ENCODE assay signal across 16 cellular contexts in genomic region chr18:24114924-24115549, GRCh38. TPM values are rescaled to one million over a fixed set of nuclear protein-coding genes. Genes with fewer than 3 reads are reported as not detected.
DNase-seq lines count a peak whose midpoint lies in the region; ATAC-seq and TF ChIP-seq lines count a peak whose summit lies in the region.
"Had no signal": no experiment of that assay in that cellular context is flagged by ENCODE, and none has a peak within 500 bp of the region (broad histone marks: within the 10 kb centered on the region; RNA-seq: fewer than 3 reads in every experiment).

No MANE protein-coding gene starts in this region.

- H3K9me3 Mint-ChIP-seq in CD4-positive, alpha-beta memory T cell: no peaks in the 10 kb centered on the region
- H3K9me3 Mint-ChIP-seq in T-cell: no peaks in the 10 kb centered on the region
- H3K9me3 Mint-ChIP-seq in dendritic cell treated with granulocyte-macrophage colony-stimulating factor and Interleukin-4, amounts not matched to agents 40 ng/mL and 50 ng/mL, for 4 days: no peaks in the 10 kb centered on the region
- no peaks in the 10 kb centered on the region for H3K9me3 Mint-ChIP-seq in natural killer cell treated with Interleukin-12 subunit alpha and Interleukin-12 subunit beta and Interleukin-15 and Interleukin-18, amount 100 ng/mL, for 72 hours
- H3K9me3 Mint-ChIP-seq in HFFc6: no peaks in the 10 kb centered on the region

- TF ChIP-seq CTCF in HFFc6 (IDR thresholded peaks at IDR 0.05): no peak

- H3K36me3 ChIP-seq in CD4-positive, alpha-beta memory T cell (ENCODE audit: insufficient read depth, low read length): peaks cover 36% of the 10 kb centered on the region
- H3K36me3 ChIP-seq: pancreas, upper lobe of right lung had no signal

- no peaks in the 10 kb centered on the region for H3K9me3 ChIP-seq in CD4-positive, alpha-beta memory T cell (ENCODE audit: control insufficient read depth in 1 of 2, low read length in 2 of 2)
- H3K9me3 ChIP-seq: pancreas, sigmoid colon, upper lobe of right lung had no signal

- H3K27ac ChIP-seq in CD4-positive, alpha-beta memory T cell (ENCODE audit: low read depth, low read length): no peak overlapping the region
- H3K27ac ChIP-seq: sigmoid colon, upper lobe of right lung had no signal

- intact Hi-C loops in CD4-positive, alpha-beta memory T cell (cut with micrococcal nuclease): no loop called here
- intact Hi-C loops in dendritic cell treated with granulocyte-macrophage colony-stimulating factor and Interleukin-4, amounts not matched to agents 40 ng/mL and 50 ng/mL, for 4 days (cut with micrococcal nuclease): loop anchor here (5.0 kb wide), 2 partner anchors 98 to 493 kb away; no protein-coding TSS in a partner anchor

- ATAC-seq in T-cell (replicated peaks in 1 of 4): no peak
- peak; percentile 85 to 88 for ATAC-seq in natural killer cell treated with Interleukin-12 subunit alpha and Interleukin-12 subunit beta and Interleukin-15 and Interleukin-18, amount 100 ng/mL, for 72 hours
- ATAC-seq: pancreas, upper lobe of right lung had no signal

- peak overlapping the region; percentile 37 to 90 (median 75) for H3K27ac Mint-ChIP-seq in CD4-positive, alpha-beta memory T cell
- H3K27ac Mint-ChIP-seq in T-cell (peak overlapping the region; percentile 79 to 84), HFFc6 (no peak overlapping the region)
- peak overlapping the region; percentile 73 for H3K27ac Mint-ChIP-seq in dendritic cell treated with granulocyte-macrophage colony-stimulating factor and Interleukin-4, amounts not matched to agents 40 ng/mL and 50 ng/mL, for 4 days
- peak overlapping the region; percentile 65 to 90 for H3K27ac Mint-ChIP-seq in natural killer cell treated with Interleukin-12 subunit alpha and Interleukin-12 subunit beta and Interleukin-15 and Interleukin-18, amount 100 ng/mL, for 72 hours

- DNase-seq in CD4-positive, alpha-beta memory T cell: no peak
- DNase-seq in T-cell (no peak), HFFc6 (no peak), DMS114 treated with DMSO at 0.1 percent for 48 hours (lab: John Stamatoyannopoulos, UW; ENCODE audit: unreplicated experiment) (no peak), NCI-H1105 treated with DMSO at 0.1 percent for 48 hours (lab: John Stamatoyannopoulos, UW) (no peak)
- DNase-seq in natural killer cell treated with Interleukin-12 subunit alpha and Interleukin-12 subunit beta and Interleukin-15 and Interleukin-18, amount 100 ng/mL, for 72 hours (ENCODE audit: low spot score): peak; percentile 64
- DNase-seq: activated CD4-positive, alpha-beta T cell treated with anti-CD3 and anti-CD28 coated beads, Interleukin-2, amount 50 U/mL, for 1 hour; effector memory CD4-positive, alpha-beta T cell; H7; NCI-H2107; NCI-H69; pancreas; sigmoid colon; stimulated activated CD4-positive, alpha-beta T cell treated with anti-CD3 and anti-CD28 coated beads, Interleukin-1b, Interleukin-23, amount 100 ng/mL, for 48 hours; upper lobe of right lung had no signal

- peaks cover 20 to 53% (median 37%) of the 10 kb centered on the region in 4 donors for H3K4me1 Mint-ChIP-seq in CD4-positive, alpha-beta memory T cell
- H3K4me1 Mint-ChIP-seq in T-cell (peaks cover 41 to 48% (median 46%) of the 10 kb centered on the region in 3 donors), HFFc6 (ENCODE audit: low read depth) (peaks cover 10% of the 10 kb centered on the region)
- peaks cover 10% of the 10 kb centered on the region for H3K4me1 Mint-ChIP-seq in dendritic cell treated with granulocyte-macrophage colony-stimulating factor and Interleukin-4, amounts not matched to agents 40 ng/mL and 50 ng/mL, for 4 days (ENCODE audit: low read depth)
- H3K4me1 Mint-ChIP-seq in natural killer cell treated with Interleukin-12 subunit alpha and Interleukin-12 subunit beta and Interleukin-15 and Interleukin-18, amount 100 ng/mL, for 72 hours (ENCODE audit: low read depth in 2 of 2): peaks cover 41 to 48% of the 10 kb centered on the region in 2 donors

- no peak overlapping the region for H3K4me3 ChIP-seq in CD4-positive, alpha-beta memory T cell (ENCODE audit: low read length in 2 of 2)
- H3K4me3 ChIP-seq: sigmoid colon, upper lobe of right lung had no signal

- CTCF ChIA-PET in CD4-positive, alpha-beta memory T cell (lab: Charles Lee; ENCODE audit: partially characterized antibody): interaction anchor here (1.0 to 3.4 kb wide), 7 partner anchors 21 to 492 kb away, joined by 3 to 14 read pairs (median 4); no protein-coding TSS in a partner anchor
- CTCF ChIA-PET in T-cell (lab: Charles Lee): interaction anchor here (0.5 to 1.6 kb wide), 5 partner anchors 10 to 772 kb away, joined by 3 read pairs; no protein-coding TSS in a partner anchor

- H3K4me3 Mint-ChIP-seq in CD4-positive, alpha-beta memory T cell: no peak overlapping the region
- no peak overlapping the region for H3K4me3 Mint-ChIP-seq in T-cell
- peak overlapping the region; percentile 31 for H3K4me3 Mint-ChIP-seq in dendritic cell treated with granulocyte-macrophage colony-stimulating factor and Interleukin-4, amounts not matched to agents 40 ng/mL and 50 ng/mL, for 4 days
- H3K4me3 Mint-ChIP-seq in natural killer cell treated with Interleukin-12 subunit alpha and Interleukin-12 subunit beta and Interleukin-15 and Interleukin-18, amount 100 ng/mL, for 72 hours: peak overlapping the region; percentile 55
- H3K4me3 Mint-ChIP-seq in HFFc6: no peak overlapping the region

- POLR2A ChIA-PET in CD4-positive, alpha-beta memory T cell (lab: Charles Lee; ENCODE audit: partially characterized antibody): no interaction called here
- POLR2A ChIA-PET in T-cell (lab: Charles Lee): interaction anchor here in 1 of 2 donors (0.5 kb wide), 1 partner anchor 94 kb away, joined by 3 read pairs; no protein-coding TSS in a partner anchor

- H3K36me3 Mint-ChIP-seq in CD4-positive, alpha-beta memory T cell: peaks cover 41 to 74% of the 10 kb centered on the region in 2 donors
- peaks cover 59% of the 10 kb centered on the region for H3K36me3 Mint-ChIP-seq in T-cell
- peaks cover 55% of the 10 kb centered on the region for H3K36me3 Mint-ChIP-seq in dendritic cell treated with granulocyte-macrophage colony-stimulating factor and Interleukin-4, amounts not matched to agents 40 ng/mL and 50 ng/mL, for 4 days (ENCODE audit: low read depth)
- no peaks in the 10 kb centered on the region for H3K36me3 Mint-ChIP-seq in natural killer cell treated with Interleukin-12 subunit alpha and Interleukin-12 subunit beta and Interleukin-15 and Interleukin-18, amount 100 ng/mL, for 72 hours
- no peaks in the 10 kb centered on the region for H3K36me3 Mint-ChIP-seq in HFFc6 (ENCODE audit: low read depth)

- no peaks in the 10 kb centered on the region for H3K27me3 ChIP-seq in CD4-positive, alpha-beta memory T cell (ENCODE audit: insufficient read depth, low read length)
- H3K27me3 ChIP-seq: pancreas, sigmoid colon, upper lobe of right lung had no signal

- H3K4me1 ChIP-seq in CD4-positive, alpha-beta memory T cell (ENCODE audit: insufficient read depth, low read length): peaks cover 16% of the 10 kb centered on the region
- H3K4me1 ChIP-seq: sigmoid colon, upper lobe of right lung had no signal

- no peaks in the 10 kb centered on the region for H3K27me3 Mint-ChIP-seq in CD4-positive, alpha-beta memory T cell
- H3K27me3 Mint-ChIP-seq in T-cell: no peaks in the 10 kb centered on the region
- H3K27me3 Mint-ChIP-seq in dendritic cell treated with granulocyte-macrophage colony-stimulating factor and Interleukin-4, amounts not matched to agents 40 ng/mL and 50 ng/mL, for 4 days: no peaks in the 10 kb centered on the region
- no peaks in the 10 kb centered on the region for H3K27me3 Mint-ChIP-seq in natural killer cell treated with Interleukin-12 subunit alpha and Interleukin-12 subunit beta and Interleukin-15 and Interleukin-18, amount 100 ng/mL, for 72 hours
- H3K27me3 Mint-ChIP-seq in HFFc6 (ENCODE audit: insufficient read depth): no peaks in the 10 kb centered on the region; the same call in 1 of the 2 replicates

RNA-seq across cellular contexts. Expression of gene CABYR, which starts 23.8 kb away (rescaled TPM):
- total RNA-seq in CD4-positive, alpha-beta memory T cell: 1 to 10 TPM; 1.3 to 2.2 TPM
- under 1 TPM; 0.36 to 0.48 TPM for polyA plus RNA-seq in CD4-positive, alpha-beta memory T cell
- 1 to 10 TPM in 3 of 5 donors, under 1 TPM in 2; 0.25 to 2.4 (median 1.1) TPM for total RNA-seq in T-cell
- total RNA-seq in natural killer cell treated with Interleukin-12 subunit alpha and Interleukin-12 subunit beta and Interleukin-15 and Interleukin-18, amount 100 ng/mL, for 72 hours: 1 to 10 TPM; 2.2 to 2.3 TPM
- total RNA-seq in HFFc6 (2021; fragmentation: NEBNext Ultra II Directional; extraction: Animal tissue kit (Norgen Biotek cat#: 25700)): 1 to 10 TPM; 1.2 to 3.6 (median 3.2) TPM

Comparison
In these comparisons a context has a peak if more than half of its experiments do, and no peak if none do; other contexts are left out.
1. H3K4me3 Mint-ChIP-seq: peak in dendritic cell treated with granulocyte-macrophage colony-stimulating factor and Interleukin-4, amounts not matched to agents 40 ng/mL and 50 ng/mL, for 4 days (single experiment) and natural killer cell treated with Interleukin-12 subunit alpha and Interleukin-12 subunit beta and Interleukin-15 and Interleukin-18, amount 100 ng/mL, for 72 hours (single experiment); none in CD4-positive, alpha-beta memory T cell (0 of 8), T-cell (0 of 3) and HFFc6 (single experiment).
2. ATAC-seq: peak in natural killer cell treated with Interleukin-12 subunit alpha and Interleukin-12 subunit beta and Interleukin-15 and Interleukin-18, amount 100 ng/mL, for 72 hours (2 of 2); none in T-cell (0 of 4).